In genomic region chr6:13688692-13689196, GRCh38 we compare ENCODE assay signal across 1 cellular context.
A peak's percentile ranks its signal among the peaks of the same experiment; 100 is the strongest.
TF ChIP-seq lines count a peak whose summit lies in the region.

No MANE protein-coding gene starts in this region.

TF ChIP-seq in HEK293, 187 proteins besides CTCF, POLR2A, EP300 and RAD21 (continued from another document):
- TF ChIP-seq, protein P1, sequence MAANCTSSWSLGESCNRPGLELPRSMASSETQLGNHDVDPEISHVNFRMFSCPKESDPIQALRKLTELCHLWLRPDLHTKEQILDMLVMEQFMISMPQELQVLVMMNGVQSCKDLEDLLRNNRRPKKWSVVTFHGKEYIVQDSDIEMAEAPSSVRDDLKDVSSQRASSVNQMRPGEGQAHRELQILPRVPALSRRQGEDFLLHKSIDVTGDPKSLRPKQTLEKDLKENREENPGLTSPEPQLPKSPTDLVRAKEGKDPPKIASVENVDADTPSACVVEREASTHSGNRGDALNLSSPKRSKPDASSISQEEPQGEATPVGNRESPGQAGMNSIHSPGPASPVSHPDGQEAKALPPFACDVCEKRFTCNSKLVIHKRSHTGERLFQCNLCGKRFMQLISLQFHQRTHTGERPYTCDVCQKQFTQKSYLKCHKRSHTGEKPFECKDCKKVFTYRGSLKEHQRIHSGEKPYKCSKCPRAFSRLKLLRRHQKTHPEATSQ (tag by site-specific recombination; IDR thresholded peaks at IDR 0.05) = peak; percentile 56; the same call in 1 of the 2 replicates
- TF ChIP-seq GFI1B (tag by site-specific recombination; IDR thresholded peaks at IDR 0.05) (peak; percentile 73), MEIS1 (CRISPR knock-in tag; IDR thresholded peaks at IDR 0.05; ENCODE audit: borderline replicate concordance) (no peak), SCRT1 (tag by site-specific recombination; IDR thresholded peaks at IDR 0.05; ENCODE audit: borderline replicate concordance) (no peak), MZF1 (tag by site-specific recombination; IDR thresholded peaks at IDR 0.05; ENCODE audit: borderline replicate concordance) (peak; percentile 93), ZNF677 (tag by site-specific recombination; IDR thresholded peaks at IDR 0.05) (no peak), ZNF792 (tag by site-specific recombination; IDR thresholded peaks at IDR 0.05) (no peak), ZNF624 (tag by site-specific recombination; IDR thresholded peaks at IDR 0.05) (no peak), ZNF221 (tag by site-specific recombination; IDR thresholded peaks at IDR 0.05; ENCODE audit: borderline replicate concordance) (no peak), ZNF544 (tag by site-specific recombination; IDR thresholded peaks at IDR 0.05) (no peak), ZFP69B (tag by site-specific recombination; IDR thresholded peaks at IDR 0.05) (0 out of 2 replicates have a peak, but pooled peaks have one; percentile 26), ZNF670 (tag by site-specific recombination; IDR thresholded peaks at IDR 0.05; ENCODE audit: low read depth) (no peak), ZNF560 (tag by site-specific recombination; IDR thresholded peaks at IDR 0.05; ENCODE audit: borderline replicate concordance) (no peak), ZSCAN30 (tag by site-specific recombination; IDR thresholded peaks at IDR 0.05) (peak; percentile 25; the same call in 1 of the 2 replicates), ZNF132 (tag by site-specific recombination; IDR thresholded peaks at IDR 0.05; ENCODE audit: borderline replicate concordance) (no peak), SP7 (tag by site-specific recombination; IDR thresholded peaks at IDR 0.05) (peak; percentile 78), HIC1 (tag by site-specific recombination; IDR thresholded peaks at IDR 0.05) (peak; percentile 55; the same call in 1 of the 2 replicates), FEZF1 (tag by site-specific recombination; IDR thresholded peaks at IDR 0.05) (no peak), ZNF580 (tag by site-specific recombination; IDR thresholded peaks at IDR 0.05) (peak; percentile 95), KLF8 (tag by site-specific recombination; IDR thresholded peaks at IDR 0.05) (peak; percentile 55; the same call in 1 of the 2 replicates), ZNF654 (tag by site-specific recombination; IDR thresholded peaks at IDR 0.05; ENCODE audit: low read depth) (no peak)
- TF ChIP-seq, protein P2, sequence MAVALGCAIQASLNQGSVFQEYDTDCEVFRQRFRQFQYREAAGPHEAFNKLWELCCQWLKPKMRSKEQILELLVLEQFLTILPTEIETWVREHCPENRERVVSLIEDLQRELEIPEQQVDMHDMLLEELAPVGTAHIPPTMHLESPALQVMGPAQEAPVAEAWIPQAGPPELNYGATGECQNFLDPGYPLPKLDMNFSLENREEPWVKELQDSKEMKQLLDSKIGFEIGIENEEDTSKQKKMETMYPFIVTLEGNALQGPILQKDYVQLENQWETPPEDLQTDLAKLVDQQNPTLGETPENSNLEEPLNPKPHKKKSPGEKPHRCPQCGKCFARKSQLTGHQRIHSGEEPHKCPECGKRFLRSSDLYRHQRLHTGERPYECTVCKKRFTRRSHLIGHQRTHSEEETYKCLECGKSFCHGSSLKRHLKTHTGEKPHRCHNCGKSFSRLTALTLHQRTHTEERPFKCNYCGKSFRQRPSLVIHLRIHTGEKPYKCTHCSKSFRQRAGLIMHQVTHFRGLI (tag by site-specific recombination; IDR thresholded peaks at IDR 0.05) = no peak
TF ChIP-seq in HEK293: peak in this region for 34.
